Comparison of ENCODE assay signal across 26 cellular contexts in genomic region chr3:151452346-151452745, GRCh38. TPM values are rescaled to one million over a fixed set of nuclear protein-coding genes. Genes with fewer than 3 reads are reported as not detected.
"Had no signal": no experiment of that assay in that cellular context is flagged by ENCODE, and none has a peak within 500 bp of the region (broad histone marks: within the 10 kb centered on the region; RNA-seq: fewer than 3 reads in every experiment).

No MANE protein-coding gene starts in this region.

- H3K9me3 Mint-ChIP-seq: effector memory CD8-positive, alpha-beta T cell; endodermal cell had no signal

- H3K4me3 Mint-ChIP-seq: dendritic cell treated with granulocyte-macrophage colony-stimulating factor and Interleukin-4, amounts not matched to agents 40 ng/mL and 50 ng/mL, for 4 days; effector memory CD8-positive, alpha-beta T cell; endodermal cell had no signal

- H3K4me3 ChIP-seq: colonic mucosa, coronary artery, dorsolateral prefrontal cortex, esophagus muscularis mucosa, esophagus squamous epithelium, gastrocnemius medialis, gastroesophageal sphincter, heart left ventricle, heart right ventricle had no signal

- H3K27me3 Mint-ChIP-seq: dendritic cell treated with granulocyte-macrophage colony-stimulating factor and Interleukin-4, amounts not matched to agents 40 ng/mL and 50 ng/mL, for 4 days had no signal

- H3K27me3 ChIP-seq: colonic mucosa, dorsolateral prefrontal cortex, esophagus muscularis mucosa, esophagus squamous epithelium, foreskin keratinocyte, gastrocnemius medialis, gastroesophageal sphincter, heart left ventricle, heart right ventricle had no signal

- H3K4me1 ChIP-seq: colonic mucosa, foreskin keratinocyte, gastrocnemius medialis, gastroesophageal sphincter, heart left ventricle, heart right ventricle had no signal

- H3K36me3 ChIP-seq: colonic mucosa, esophagus muscularis mucosa, gastrocnemius medialis, gastroesophageal sphincter had no signal

- H3K9me3 ChIP-seq: colonic mucosa, esophagus muscularis mucosa, esophagus squamous epithelium, gastrocnemius medialis, gastroesophageal sphincter had no signal

- H3K27ac Mint-ChIP-seq: dendritic cell treated with granulocyte-macrophage colony-stimulating factor and Interleukin-4, amounts not matched to agents 40 ng/mL and 50 ng/mL, for 4 days; effector memory CD8-positive, alpha-beta T cell; endodermal cell had no signal

- DNase-seq: cortex of kidney; dermis blood vessel endothelial cell; dorsolateral prefrontal cortex; effector CD4-positive, alpha-beta T cell; effector CD8-positive, alpha-beta T cell; effector memory CD4-positive, alpha-beta T cell; effector memory CD8-positive, alpha-beta T cell; endodermal cell; erythroblast; esophagus squamous epithelium; foreskin fibroblast; foreskin keratinocyte; foreskin melanocyte; gastrocnemius medialis; glutamatergic neuron; head of caudate nucleus; heart left ventricle; heart right ventricle had no signal

- ATAC-seq: effector memory CD8-positive, alpha-beta T cell; esophagus mucosa; foreskin keratinocyte; gastrocnemius medialis; gastroesophageal sphincter; heart left ventricle; heart right ventricle had no signal

RNA-seq across cellular contexts. Expression of gene IGSF10, which starts 8.5 kb away (rescaled TPM):
- total RNA-seq: dermis microvascular lymphatic vessel endothelial cell, endothelial cell of umbilical vein, foreskin keratinocyte had no signal
